In genomic region chr17:40491486-40491885, GRCh38 we compare ENCODE assay signal across 17 cellular contexts. TPM values are rescaled to one million over a fixed set of nuclear protein-coding genes. Genes with fewer than 3 reads are reported as not detected.
DNase-seq lines count a peak whose midpoint lies in the region; ATAC-seq and TF ChIP-seq lines count a peak whose summit lies in the region.
"Had no signal": no experiment of that assay in that cellular context is flagged by ENCODE, and none has a peak within 500 bp of the region (broad histone marks: within the 10 kb centered on the region; RNA-seq: fewer than 3 reads in every experiment).

No MANE protein-coding gene starts in this region.

- no peak overlapping the region for H3K4me3 Mint-ChIP-seq in activated CD4-positive, alpha-beta T cell treated with anti-CD3 and anti-CD28 coated beads, Interleukin-2, amount 10 ng/mL, durations not matched to agents 7 days and 5 days
- H3K4me3 Mint-ChIP-seq: activated B cell treated with CpG ODN at 0.5 μM for 24 hours; activated naive CD8-positive, alpha-beta T cell treated with anti-CD3 and anti-CD28 coated beads for 36 hours; CD8-positive, alpha-beta T cell had no signal

- peaks cover 6% of the 10 kb centered on the region for H3K36me3 Mint-ChIP-seq in activated CD4-positive, alpha-beta T cell treated with anti-CD3 and anti-CD28 coated beads, Interleukin-2, amount 10 ng/mL, durations not matched to agents 7 days and 5 days (ENCODE audit: low read depth)
- H3K36me3 Mint-ChIP-seq: activated naive CD8-positive, alpha-beta T cell treated with anti-CD3 and anti-CD28 coated beads for 36 hours; CD8-positive, alpha-beta T cell had no signal

- H3K4me1 ChIP-seq in transverse colon: peaks cover 16 to 37% (median 28%) of the 10 kb centered on the region in 4 donors
- H3K4me1 ChIP-seq: parathyroid adenoma had no signal

- CTCF ChIA-PET in activated CD4-positive, alpha-beta T cell treated with anti-CD3 and anti-CD28 coated beads, Interleukin-2, amount 10 ng/mL, durations not matched to agents 7 days and 5 days (lab: Charles Lee): interaction anchor here (1.1 to 2.6 kb wide), 4 partner anchors 10 to 47 kb away, joined by 3 to 10 read pairs (median 4); partner anchors contain the start of gene TNS4
- CTCF ChIA-PET in RWPE1 (lab: Yijun Ruan, JAX): interaction anchor here (1.0 to 2.7 kb wide), 3 partner anchors 16 to 69 kb away, joined by 5 to 12 read pairs (median 9); no protein-coding TSS in a partner anchor

- peaks cover 58% of the 10 kb centered on the region for H3K4me1 Mint-ChIP-seq in activated CD4-positive, alpha-beta T cell treated with anti-CD3 and anti-CD28 coated beads, Interleukin-2, amount 10 ng/mL, durations not matched to agents 7 days and 5 days

- H3K36me3 ChIP-seq in transverse colon: no peaks in the 10 kb centered on the region

- 73 to 100% methylated on average over 1 to 7 of the region's 7 CpGs for WGBS in transverse colon (ENCODE audit: low coverage in 1 of 2), 2 donors

- peak overlapping the region; percentile 84 for H3K27ac Mint-ChIP-seq in activated CD4-positive, alpha-beta T cell treated with anti-CD3 and anti-CD28 coated beads, Interleukin-2, amount 10 ng/mL, durations not matched to agents 7 days and 5 days
- H3K27ac Mint-ChIP-seq: activated B cell treated with CpG ODN at 0.5 μM for 24 hours; activated naive CD8-positive, alpha-beta T cell treated with anti-CD3 and anti-CD28 coated beads for 36 hours; CD8-positive, alpha-beta T cell had no signal

- no peak for DNase-seq in activated CD4-positive, alpha-beta T cell treated with anti-CD3 and anti-CD28 coated beads, Interleukin-2, amount 10 ng/mL, durations not matched to agents 7 days and 5 days
- DNase-seq in activated CD4-positive, alpha-beta T cell treated with anti-CD3 and anti-CD28 coated beads, Interleukin-2, amount 50 U/mL, for 1 hour: no peak
- DNase-seq in RWPE1 (ENCODE audit: low spot score) (no peak), iPS-NIHi11 (ENCODE audit: low spot score) (peak; percentile 43), transverse colon (no peak), DMS53 (lab: John Stamatoyannopoulos, UW) (no peak), SIG-M5 (lab: John Stamatoyannopoulos, UW) (no peak)
- DNase-seq: activated B cell treated with CpG ODN at 0.5 μM for 24 hours; activated CD8-positive, alpha-beta memory T cell treated with anti-CD3 and anti-CD28 coated beads, Interleukin-2, amount 50 U/mL, for 4 hours; activated naive CD8-positive, alpha-beta T cell treated with anti-CD3 and anti-CD28 coated beads for 36 hours; caudate nucleus; CD8-positive, alpha-beta T cell; NCI-H1092 had no signal

- H3K27me3 ChIP-seq in transverse colon: no peaks in the 10 kb centered on the region

- no peaks in the 10 kb centered on the region for H3K9me3 Mint-ChIP-seq in activated CD4-positive, alpha-beta T cell treated with anti-CD3 and anti-CD28 coated beads, Interleukin-2, amount 10 ng/mL, durations not matched to agents 7 days and 5 days
- H3K9me3 Mint-ChIP-seq: activated B cell treated with CpG ODN at 0.5 μM for 24 hours; activated naive CD8-positive, alpha-beta T cell treated with anti-CD3 and anti-CD28 coated beads for 36 hours; CD8-positive, alpha-beta T cell had no signal

- intact Hi-C loops in transverse colon (cut with DNase I; ENCODE audit: low total_unique reads): no loop called here

- no peak for ATAC-seq in HG03442 (IDR thresholded peaks at IDR 0.05; ENCODE audit: unreplicated experiment)
- ATAC-seq: CD8-positive, alpha-beta T cell; SK-N-SH treated with all-trans-retinoic acid at 6 μM for 48 hours had no signal

- H3K27ac ChIP-seq in RWPE1 (peak overlapping the region; percentile 100), transverse colon (peak overlapping the region; percentile 54 to 90 (median 80))
- H3K27ac ChIP-seq: parathyroid adenoma had no signal

- POLR2A ChIA-PET in activated CD4-positive, alpha-beta T cell treated with anti-CD3 and anti-CD28 coated beads, Interleukin-2, amount 10 ng/mL, durations not matched to agents 7 days and 5 days (lab: Charles Lee): interaction anchor here (0.5 to 2.3 kb wide), 2 partner anchors 26 to 1351 kb away, joined by 3 to 6 read pairs; no protein-coding TSS in a partner anchor
- POLR2A ChIA-PET in RWPE1 (lab: Yijun Ruan, JAX; ENCODE audit: low non-redundant PET): interaction anchor here (0.8 kb wide), 1 partner anchor 8 kb away, joined by 3 read pairs; no protein-coding TSS in a partner anchor

- in situ Hi-C loops in transverse colon (cut with MboI; ENCODE audit: low pct_ligation_motif_present in 1 of 4, low pct_unique_long_range_greater_than_20kb in 1 of 4, low sequenced_read_pairs in 3 of 4): no loop called here

- TF ChIP-seq EP300 in transverse colon (IDR thresholded peaks at IDR 0.05; ENCODE audit: low read depth): no peak

- no peak overlapping the region for H3K4me3 ChIP-seq in transverse colon

- H3K9me3 ChIP-seq in transverse colon: no peaks in the 10 kb centered on the region

- no peaks in the 10 kb centered on the region for H3K27me3 Mint-ChIP-seq in activated CD4-positive, alpha-beta T cell treated with anti-CD3 and anti-CD28 coated beads, Interleukin-2, amount 10 ng/mL, durations not matched to agents 7 days and 5 days
- H3K27me3 Mint-ChIP-seq: activated B cell treated with CpG ODN at 0.5 μM for 24 hours; activated naive CD8-positive, alpha-beta T cell treated with anti-CD3 and anti-CD28 coated beads for 36 hours had no signal

- TF ChIP-seq POLR2A in transverse colon (IDR thresholded peaks at IDR 0.05): no peak

- TF ChIP-seq CTCF in RWPE1 (conservative IDR thresholded peaks at IDR 0.05; ENCODE audit: low read depth) (no peak), transverse colon (IDR thresholded peaks at IDR 0.05) (no peak)

RNA-seq across cellular contexts. Expression of gene TNS4, which starts 9.9 kb away (rescaled TPM):
- total RNA-seq in activated CD4-positive, alpha-beta T cell treated with anti-CD3 and anti-CD28 coated beads, Interleukin-2, amount 10 ng/mL, durations not matched to agents 7 days and 5 days: 1 to 10 TPM; 3.5 to 3.7 TPM
- total RNA-seq in transverse colon: 1 to 10 TPM in 3 of 4 donors, not detected in 1; 1.2 to 4.2 (median 2.5) TPM
- total RNA-seq: A673 had no signal

RNA-seq across cellular contexts. Expression of gene IGFBP4, which starts 48.2 kb away (rescaled TPM):
- total RNA-seq in activated CD4-positive, alpha-beta T cell treated with anti-CD3 and anti-CD28 coated beads, Interleukin-2, amount 10 ng/mL, durations not matched to agents 7 days and 5 days: 10 to 100 TPM; 65.2 to 67.9 TPM
- 100 to 1,000 TPM in 3 of 4 donors, 10 to 100 TPM in 1; 98.4 to 302 (median 166) TPM for total RNA-seq in transverse colon
